ENCODE assay signal across 1 cellular context in the genomic region with DNA sequence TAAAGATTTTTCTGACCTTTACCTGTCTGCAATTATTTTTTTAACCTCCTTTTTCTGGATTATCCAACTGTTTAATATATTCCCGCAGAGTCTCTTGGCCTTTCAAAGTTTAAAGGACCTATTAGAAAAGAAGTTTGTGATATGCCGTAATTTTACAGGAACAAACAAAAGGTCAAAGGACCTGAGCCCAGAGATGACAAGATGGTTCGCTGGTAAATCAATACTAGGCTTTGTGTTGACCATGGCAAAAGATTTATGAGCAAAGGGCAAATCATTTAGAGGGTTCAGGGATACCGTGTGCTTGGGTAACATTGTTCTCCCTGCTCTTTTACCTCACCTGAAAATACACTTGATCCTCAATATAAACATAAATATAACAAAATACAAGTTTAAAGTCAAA.
TF ChIP-seq lines count a peak whose summit lies in the region.

No MANE protein-coding gene starts in this region.

TF ChIP-seq in HepG2, 621 proteins besides CTCF, POLR2A, EP300 and RAD21 (continued from another document and continues in another):
- TF ChIP-seq, protein P1, sequence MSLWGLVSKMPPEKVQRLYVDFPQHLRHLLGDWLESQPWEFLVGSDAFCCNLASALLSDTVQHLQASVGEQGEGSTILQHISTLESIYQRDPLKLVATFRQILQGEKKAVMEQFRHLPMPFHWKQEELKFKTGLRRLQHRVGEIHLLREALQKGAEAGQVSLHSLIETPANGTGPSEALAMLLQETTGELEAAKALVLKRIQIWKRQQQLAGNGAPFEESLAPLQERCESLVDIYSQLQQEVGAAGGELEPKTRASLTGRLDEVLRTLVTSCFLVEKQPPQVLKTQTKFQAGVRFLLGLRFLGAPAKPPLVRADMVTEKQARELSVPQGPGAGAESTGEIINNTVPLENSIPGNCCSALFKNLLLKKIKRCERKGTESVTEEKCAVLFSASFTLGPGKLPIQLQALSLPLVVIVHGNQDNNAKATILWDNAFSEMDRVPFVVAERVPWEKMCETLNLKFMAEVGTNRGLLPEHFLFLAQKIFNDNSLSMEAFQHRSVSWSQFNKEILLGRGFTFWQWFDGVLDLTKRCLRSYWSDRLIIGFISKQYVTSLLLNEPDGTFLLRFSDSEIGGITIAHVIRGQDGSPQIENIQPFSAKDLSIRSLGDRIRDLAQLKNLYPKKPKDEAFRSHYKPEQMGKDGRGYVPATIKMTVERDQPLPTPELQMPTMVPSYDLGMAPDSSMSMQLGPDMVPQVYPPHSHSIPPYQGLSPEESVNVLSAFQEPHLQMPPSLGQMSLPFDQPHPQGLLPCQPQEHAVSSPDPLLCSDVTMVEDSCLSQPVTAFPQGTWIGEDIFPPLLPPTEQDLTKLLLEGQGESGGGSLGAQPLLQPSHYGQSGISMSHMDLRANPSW (CRISPR knock-in tag; IDR thresholded peaks at IDR 0.05; ENCODE audit: borderline replicate concordance) = peak; percentile 79
- TF ChIP-seq FOXO1 (CRISPR knock-in tag; IDR thresholded peaks at IDR 0.05) = peak; percentile 95
- TF ChIP-seq, protein P2, sequence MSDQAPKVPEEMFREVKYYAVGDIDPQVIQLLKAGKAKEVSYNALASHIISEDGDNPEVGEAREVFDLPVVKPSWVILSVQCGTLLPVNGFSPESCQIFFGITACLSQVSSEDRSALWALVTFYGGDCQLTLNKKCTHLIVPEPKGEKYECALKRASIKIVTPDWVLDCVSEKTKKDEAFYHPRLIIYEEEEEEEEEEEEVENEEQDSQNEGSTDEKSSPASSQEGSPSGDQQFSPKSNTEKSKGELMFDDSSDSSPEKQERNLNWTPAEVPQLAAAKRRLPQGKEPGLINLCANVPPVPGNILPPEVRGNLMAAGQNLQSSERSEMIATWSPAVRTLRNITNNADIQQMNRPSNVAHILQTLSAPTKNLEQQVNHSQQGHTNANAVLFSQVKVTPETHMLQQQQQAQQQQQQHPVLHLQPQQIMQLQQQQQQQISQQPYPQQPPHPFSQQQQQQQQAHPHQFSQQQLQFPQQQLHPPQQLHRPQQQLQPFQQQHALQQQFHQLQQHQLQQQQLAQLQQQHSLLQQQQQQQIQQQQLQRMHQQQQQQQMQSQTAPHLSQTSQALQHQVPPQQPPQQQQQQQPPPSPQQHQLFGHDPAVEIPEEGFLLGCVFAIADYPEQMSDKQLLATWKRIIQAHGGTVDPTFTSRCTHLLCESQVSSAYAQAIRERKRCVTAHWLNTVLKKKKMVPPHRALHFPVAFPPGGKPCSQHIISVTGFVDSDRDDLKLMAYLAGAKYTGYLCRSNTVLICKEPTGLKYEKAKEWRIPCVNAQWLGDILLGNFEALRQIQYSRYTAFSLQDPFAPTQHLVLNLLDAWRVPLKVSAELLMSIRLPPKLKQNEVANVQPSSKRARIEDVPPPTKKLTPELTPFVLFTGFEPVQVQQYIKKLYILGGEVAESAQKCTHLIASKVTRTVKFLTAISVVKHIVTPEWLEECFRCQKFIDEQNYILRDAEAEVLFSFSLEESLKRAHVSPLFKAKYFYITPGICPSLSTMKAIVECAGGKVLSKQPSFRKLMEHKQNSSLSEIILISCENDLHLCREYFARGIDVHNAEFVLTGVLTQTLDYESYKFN (CRISPR knock-in tag; conservative IDR thresholded peaks at IDR 0.05) = peak; percentile 97
- no peak for TF ChIP-seq ZIK1 (CRISPR knock-in tag; IDR thresholded peaks at IDR 0.05; ENCODE audit: borderline replicate concordance, low read depth)
- peak; percentile 24; the same call in 1 of the 2 replicates for TF ChIP-seq ATF7 (IDR thresholded peaks at IDR 0.05)
- TF ChIP-seq ATF7 (CRISPR knock-in tag; IDR thresholded peaks at IDR 0.05) = no peak; the same call in 1 of the 2 replicates
- no peak for TF ChIP-seq ZNF567 (CRISPR knock-in tag; IDR thresholded peaks at IDR 0.05; ENCODE audit: borderline replicate concordance)
- TF ChIP-seq HOXD1 (CRISPR knock-in tag; IDR thresholded peaks at IDR 0.05) = peak; percentile 98
- TF ChIP-seq HOXA7 (CRISPR knock-in tag; IDR thresholded peaks at IDR 0.05) = no peak
- TF ChIP-seq, protein P3, sequence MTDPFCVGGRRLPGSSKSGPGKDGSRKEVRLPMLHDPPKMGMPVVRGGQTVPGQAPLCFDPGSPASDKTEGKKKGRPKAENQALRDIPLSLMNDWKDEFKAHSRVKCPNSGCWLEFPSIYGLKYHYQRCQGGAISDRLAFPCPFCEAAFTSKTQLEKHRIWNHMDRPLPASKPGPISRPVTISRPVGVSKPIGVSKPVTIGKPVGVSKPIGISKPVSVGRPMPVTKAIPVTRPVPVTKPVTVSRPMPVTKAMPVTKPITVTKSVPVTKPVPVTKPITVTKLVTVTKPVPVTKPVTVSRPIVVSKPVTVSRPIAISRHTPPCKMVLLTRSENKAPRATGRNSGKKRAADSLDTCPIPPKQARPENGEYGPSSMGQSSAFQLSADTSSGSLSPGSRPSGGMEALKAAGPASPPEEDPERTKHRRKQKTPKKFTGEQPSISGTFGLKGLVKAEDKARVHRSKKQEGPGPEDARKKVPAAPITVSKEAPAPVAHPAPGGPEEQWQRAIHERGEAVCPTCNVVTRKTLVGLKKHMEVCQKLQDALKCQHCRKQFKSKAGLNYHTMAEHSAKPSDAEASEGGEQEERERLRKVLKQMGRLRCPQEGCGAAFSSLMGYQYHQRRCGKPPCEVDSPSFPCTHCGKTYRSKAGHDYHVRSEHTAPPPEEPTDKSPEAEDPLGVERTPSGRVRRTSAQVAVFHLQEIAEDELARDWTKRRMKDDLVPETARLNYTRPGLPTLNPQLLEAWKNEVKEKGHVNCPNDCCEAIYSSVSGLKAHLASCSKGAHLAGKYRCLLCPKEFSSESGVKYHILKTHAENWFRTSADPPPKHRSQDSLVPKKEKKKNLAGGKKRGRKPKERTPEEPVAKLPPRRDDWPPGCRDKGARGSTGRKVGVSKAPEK (CRISPR knock-in tag; IDR thresholded peaks at IDR 0.05; ENCODE audit: borderline replicate concordance) = 0 out of 2 replicates have a peak, but pooled peaks have one; percentile 34
- no peak for TF ChIP-seq MTA3 (CRISPR knock-in tag; IDR thresholded peaks at IDR 0.05)
- TF ChIP-seq, protein P4, sequence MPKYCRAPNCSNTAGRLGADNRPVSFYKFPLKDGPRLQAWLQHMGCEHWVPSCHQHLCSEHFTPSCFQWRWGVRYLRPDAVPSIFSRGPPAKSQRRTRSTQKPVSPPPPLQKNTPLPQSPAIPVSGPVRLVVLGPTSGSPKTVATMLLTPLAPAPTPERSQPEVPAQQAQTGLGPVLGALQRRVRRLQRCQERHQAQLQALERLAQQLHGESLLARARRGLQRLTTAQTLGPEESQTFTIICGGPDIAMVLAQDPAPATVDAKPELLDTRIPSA (CRISPR knock-in tag; IDR thresholded peaks at IDR 0.05; ENCODE audit: borderline replicate concordance) = no peak
- TF ChIP-seq NCOA5 (CRISPR knock-in tag; IDR thresholded peaks at IDR 0.05) = no peak
- TF ChIP-seq MED1 (CRISPR knock-in tag; IDR thresholded peaks at IDR 0.05) = peak; percentile 98
- TF ChIP-seq ZNF605 (CRISPR knock-in tag; IDR thresholded peaks at IDR 0.05) = no peak
- 0 out of 2 replicates have a peak, but pooled peaks have one; percentile 34 for TF ChIP-seq NFYC (CRISPR knock-in tag; IDR thresholded peaks at IDR 0.05)
- no peak; the same call in 1 of the 2 replicates for TF ChIP-seq ZNF792 (CRISPR knock-in tag; IDR thresholded peaks at IDR 0.05)
- peak; percentile 96; the same call in 1 of the 2 replicates for TF ChIP-seq MEIS1 (CRISPR knock-in tag; IDR thresholded peaks at IDR 0.05; ENCODE audit: borderline replicate concordance)
- TF ChIP-seq, protein P5, sequence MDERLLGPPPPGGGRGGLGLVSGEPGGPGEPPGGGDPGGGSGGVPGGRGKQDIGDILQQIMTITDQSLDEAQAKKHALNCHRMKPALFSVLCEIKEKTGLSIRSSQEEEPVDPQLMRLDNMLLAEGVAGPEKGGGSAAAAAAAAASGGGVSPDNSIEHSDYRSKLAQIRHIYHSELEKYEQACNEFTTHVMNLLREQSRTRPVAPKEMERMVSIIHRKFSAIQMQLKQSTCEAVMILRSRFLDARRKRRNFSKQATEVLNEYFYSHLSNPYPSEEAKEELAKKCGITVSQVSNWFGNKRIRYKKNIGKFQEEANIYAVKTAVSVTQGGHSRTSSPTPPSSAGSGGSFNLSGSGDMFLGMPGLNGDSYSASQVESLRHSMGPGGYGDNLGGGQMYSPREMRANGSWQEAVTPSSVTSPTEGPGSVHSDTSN (CRISPR knock-in tag; IDR thresholded peaks at IDR 0.05) = peak; percentile 83
- peak; percentile 85 for TF ChIP-seq PHF21A (CRISPR knock-in tag; IDR thresholded peaks at IDR 0.05)
- TF ChIP-seq BRD4 (CRISPR knock-in tag; IDR thresholded peaks at IDR 0.05) = peak; percentile 75
- TF ChIP-seq NFE2L2 (IDR thresholded peaks at IDR 0.05; ENCODE audit: low read length) = no peak
- TF ChIP-seq SP1 (IDR thresholded peaks at IDR 0.05) = no peak
- TF ChIP-seq SP1 (CRISPR knock-in tag; IDR thresholded peaks at IDR 0.05) = no peak
- peak; percentile 31; the same call in 1 of the 2 replicates for TF ChIP-seq ZNF652 (CRISPR knock-in tag; IDR thresholded peaks at IDR 0.05; ENCODE audit: borderline replicate concordance, low read depth)
- TF ChIP-seq, protein P6, sequence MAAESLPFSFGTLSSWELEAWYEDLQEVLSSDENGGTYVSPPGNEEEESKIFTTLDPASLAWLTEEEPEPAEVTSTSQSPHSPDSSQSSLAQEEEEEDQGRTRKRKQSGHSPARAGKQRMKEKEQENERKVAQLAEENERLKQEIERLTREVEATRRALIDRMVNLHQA (CRISPR knock-in tag; IDR thresholded peaks at IDR 0.05) = no peak
- TF ChIP-seq, protein P7, sequence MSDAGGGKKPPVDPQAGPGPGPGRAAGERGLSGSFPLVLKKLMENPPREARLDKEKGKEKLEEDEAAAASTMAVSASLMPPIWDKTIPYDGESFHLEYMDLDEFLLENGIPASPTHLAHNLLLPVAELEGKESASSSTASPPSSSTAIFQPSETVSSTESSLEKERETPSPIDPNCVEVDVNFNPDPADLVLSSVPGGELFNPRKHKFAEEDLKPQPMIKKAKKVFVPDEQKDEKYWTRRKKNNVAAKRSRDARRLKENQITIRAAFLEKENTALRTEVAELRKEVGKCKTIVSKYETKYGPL (CRISPR knock-in tag; IDR thresholded peaks at IDR 0.05) = no peak
- peak; percentile 14; the same call in 1 of the 2 replicates for TF ChIP-seq ELF1 (CRISPR knock-in tag; IDR thresholded peaks at IDR 0.05)
- 0 out of 2 replicates have a peak, but pooled peaks have one; percentile 14 for TF ChIP-seq RORA (CRISPR knock-in tag; IDR thresholded peaks at IDR 0.05)
- TF ChIP-seq HOXA3 (CRISPR knock-in tag; IDR thresholded peaks at IDR 0.05) = peak; percentile 61; the same call in 1 of the 2 replicates
- no peak for TF ChIP-seq PLRG1 (conservative IDR thresholded peaks at IDR 0.05)
- TF ChIP-seq, protein P8, sequence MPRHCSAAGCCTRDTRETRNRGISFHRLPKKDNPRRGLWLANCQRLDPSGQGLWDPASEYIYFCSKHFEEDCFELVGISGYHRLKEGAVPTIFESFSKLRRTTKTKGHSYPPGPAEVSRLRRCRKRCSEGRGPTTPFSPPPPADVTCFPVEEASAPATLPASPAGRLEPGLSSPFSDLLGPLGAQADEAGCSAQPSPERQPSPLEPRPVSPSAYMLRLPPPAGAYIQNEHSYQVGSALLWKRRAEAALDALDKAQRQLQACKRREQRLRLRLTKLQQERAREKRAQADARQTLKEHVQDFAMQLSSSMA (CRISPR knock-in tag; IDR thresholded peaks at IDR 0.05) = no peak
- TF ChIP-seq CHD2 (IDR thresholded peaks at IDR 0.05; ENCODE audit: low read depth, low read length) = no peak
- TF ChIP-seq, protein P9, sequence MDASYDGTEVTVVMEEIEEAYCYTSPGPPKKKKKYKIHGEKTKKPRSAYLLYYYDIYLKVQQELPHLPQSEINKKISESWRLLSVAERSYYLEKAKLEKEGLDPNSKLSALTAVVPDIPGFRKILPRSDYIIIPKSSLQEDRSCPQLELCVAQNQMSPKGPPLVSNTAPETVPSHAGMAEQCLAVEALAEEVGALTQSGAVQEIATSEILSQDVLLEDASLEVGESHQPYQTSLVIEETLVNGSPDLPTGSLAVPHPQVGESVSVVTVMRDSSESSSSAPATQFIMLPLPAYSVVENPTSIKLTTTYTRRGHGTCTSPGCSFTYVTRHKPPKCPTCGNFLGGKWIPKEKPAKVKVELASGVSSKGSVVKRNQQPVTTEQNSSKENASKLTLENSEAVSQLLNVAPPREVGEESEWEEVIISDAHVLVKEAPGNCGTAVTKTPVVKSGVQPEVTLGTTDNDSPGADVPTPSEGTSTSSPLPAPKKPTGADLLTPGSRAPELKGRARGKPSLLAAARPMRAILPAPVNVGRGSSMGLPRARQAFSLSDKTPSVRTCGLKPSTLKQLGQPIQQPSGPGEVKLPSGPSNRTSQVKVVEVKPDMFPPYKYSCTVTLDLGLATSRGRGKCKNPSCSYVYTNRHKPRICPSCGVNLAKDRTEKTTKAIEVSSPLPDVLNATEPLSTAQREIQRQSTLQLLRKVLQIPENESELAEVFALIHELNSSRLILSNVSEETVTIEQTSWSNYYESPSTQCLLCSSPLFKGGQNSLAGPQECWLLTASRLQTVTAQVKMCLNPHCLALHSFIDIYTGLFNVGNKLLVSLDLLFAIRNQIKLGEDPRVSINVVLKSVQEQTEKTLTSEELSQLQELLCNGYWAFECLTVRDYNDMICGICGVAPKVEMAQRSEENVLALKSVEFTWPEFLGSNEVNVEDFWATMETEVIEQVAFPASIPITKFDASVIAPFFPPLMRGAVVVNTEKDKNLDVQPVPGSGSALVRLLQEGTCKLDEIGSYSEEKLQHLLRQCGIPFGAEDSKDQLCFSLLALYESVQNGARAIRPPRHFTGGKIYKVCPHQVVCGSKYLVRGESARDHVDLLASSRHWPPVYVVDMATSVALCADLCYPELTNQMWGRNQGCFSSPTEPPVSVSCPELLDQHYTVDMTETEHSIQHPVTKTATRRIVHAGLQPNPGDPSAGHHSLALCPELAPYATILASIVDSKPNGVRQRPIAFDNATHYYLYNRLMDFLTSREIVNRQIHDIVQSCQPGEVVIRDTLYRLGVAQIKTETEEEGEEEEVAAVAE (CRISPR knock-in tag; IDR thresholded peaks at IDR 0.05; ENCODE audit: borderline replicate concordance) = 0 out of 2 replicates have a peak, but pooled peaks have one; percentile 29
- TF ChIP-seq PITX1 (CRISPR knock-in tag; IDR thresholded peaks at IDR 0.05) = peak; percentile 96
- TF ChIP-seq ZSCAN29 (CRISPR knock-in tag; conservative IDR thresholded peaks at IDR 0.05) = peak; percentile 77; the same call in 1 of the 2 replicates
